In the genomic region with DNA sequence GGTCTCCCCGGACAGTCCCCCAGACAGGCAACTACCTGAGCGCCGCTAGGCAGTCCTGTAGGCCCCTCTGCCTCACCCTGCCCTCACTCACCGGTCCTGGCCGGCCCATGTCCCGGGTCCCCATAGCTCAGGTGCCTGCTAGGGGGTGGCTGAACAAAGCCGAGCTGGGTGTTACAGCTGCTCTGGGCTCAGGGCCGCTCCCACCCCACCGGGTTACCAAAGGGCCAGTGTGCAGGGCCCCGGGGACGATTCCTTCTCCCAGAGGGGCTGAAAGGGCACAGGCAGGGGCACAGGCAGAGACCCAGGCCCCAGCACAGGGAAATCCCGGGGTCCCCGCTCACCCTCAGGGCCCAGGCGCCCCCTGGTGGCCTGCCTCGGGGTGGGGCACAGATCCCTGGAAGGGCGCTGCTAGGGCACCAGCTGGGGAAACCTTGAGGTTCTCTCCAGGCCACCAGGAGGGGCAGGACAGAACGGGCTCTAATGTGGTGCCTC, we compare ENCODE assay signal across 7 cellular contexts.
A peak's percentile ranks its signal among the peaks of the same experiment; 100 is the strongest.
DNase-seq lines count a peak whose midpoint lies in the region; ATAC-seq and TF ChIP-seq lines count a peak whose summit lies in the region.

No MANE protein-coding gene starts in this region.

- no CpG with 5 or more reads among the region's 17 CpGs for WGBS in trophoblast cell (ENCODE audit: extremely low coverage, insufficient coverage, insufficient read length)

- no peak overlapping the region for H3K18ac ChIP-seq in trophoblast cell (ENCODE audit: low read length)

- DNase-seq in NCI-H460 (ENCODE audit: extremely low read depth, low read depth) (peak; percentile 20), activated T-cell treated with anti-CD3 and anti-CD28 coated beads for 4 hours (peak; percentile 56), fibroblast of mammary gland (ENCODE audit: low read depth) (peak; percentile 11), trophoblast cell (peak; percentile 7 to 42), vagina (ENCODE audit: extremely low spot score in 2 of 2) (no peak)

- no peak overlapping the region for H2AK5ac ChIP-seq in trophoblast cell (ENCODE audit: low read length)

- no peak overlapping the region for H3K4me2 ChIP-seq in trophoblast cell (ENCODE audit: low read length)

- no peak overlapping the region for H3K23ac ChIP-seq in trophoblast cell (ENCODE audit: low read length)

- H3K14ac ChIP-seq in trophoblast cell (ENCODE audit: low read length), result no peak overlapping the region

- no peaks in the 10 kb centered on the region for H3K27me3 ChIP-seq in trophoblast cell (ENCODE audit: insufficient read depth, low read length)
- H3K27me3 ChIP-seq in vagina, result no peaks in the 10 kb centered on the region

- TF ChIP-seq POLR2A in vagina (IDR thresholded peaks at IDR 0.05), result no peak

- H4K91ac ChIP-seq in trophoblast cell (ENCODE audit: low read depth, low read length), result no peak overlapping the region

- H4K12ac ChIP-seq in trophoblast cell (ENCODE audit: low read depth, low read length), result no peak overlapping the region

- no peaks in the 10 kb centered on the region for H3K79me1 ChIP-seq in trophoblast cell (ENCODE audit: low read length)

- H2AFZ ChIP-seq in trophoblast cell (ENCODE audit: insufficient read depth, low read length, poor library complexity), result no peak overlapping the region

- no peak for ATAC-seq in HG03280 (IDR thresholded peaks at IDR 0.05; ENCODE audit: unreplicated experiment)

- no peaks in the 10 kb centered on the region for H3K79me2 ChIP-seq in trophoblast cell (ENCODE audit: control insufficient read depth, insufficient read depth, low read length, poor library complexity)

- H3K36me3 ChIP-seq in trophoblast cell (ENCODE audit: control insufficient read depth in 1 of 2, insufficient read depth in 2 of 2, low read length in 2 of 2) (no peaks in the 10 kb centered on the region), vagina (no peaks in the 10 kb centered on the region)

- TF ChIP-seq CTCF in GM12874 (IDR thresholded peaks at IDR 0.05; ENCODE audit: insufficient read depth, low read depth, low read length) (peak; percentile 83), fibroblast of mammary gland (conservative IDR thresholded peaks at IDR 0.05; ENCODE audit: control insufficient read depth, insufficient read depth, low read depth, low read length) (peak; percentile 63), vagina (IDR thresholded peaks at IDR 0.05) (peak; percentile 65 to 84 (median 83))

- H3K4me3 ChIP-seq in fibroblast of mammary gland (ENCODE audit: control insufficient read depth, low read depth, low read length) (no peak overlapping the region), trophoblast cell (ENCODE audit: low read depth, low read length) (no peak overlapping the region), vagina (no peak overlapping the region)

- H2BK12ac ChIP-seq in trophoblast cell (ENCODE audit: low read length), result no peak overlapping the region

- intact Hi-C loops in vagina (cut with DNase I), result no loop called here

- no peak overlapping the region for H4K8ac ChIP-seq in trophoblast cell (ENCODE audit: low read depth, low read length)

- H2BK5ac ChIP-seq in trophoblast cell (ENCODE audit: low read depth, low read length, poor library complexity), result no peak overlapping the region

- peaks cover 3% of the 10 kb centered on the region for H3K9me3 ChIP-seq in trophoblast cell (ENCODE audit: insufficient read depth, low read depth, low read length)
- H3K9me3 ChIP-seq in vagina, result no peaks in the 10 kb centered on the region

- no peak overlapping the region for H3K4ac ChIP-seq in trophoblast cell (ENCODE audit: low read depth, low read length)

- no peak overlapping the region for H3K9ac ChIP-seq in trophoblast cell (ENCODE audit: low read length)

- H2BK120ac ChIP-seq in trophoblast cell (ENCODE audit: insufficient read depth, low read length, poor library complexity), result no peak overlapping the region

- H3K4me1 ChIP-seq in trophoblast cell (ENCODE audit: control insufficient read depth in 1 of 2, insufficient read depth in 2 of 2, low read length in 2 of 2) (no peaks in the 10 kb centered on the region), vagina (no peaks in the 10 kb centered on the region)

- no peak overlapping the region for H3K27ac ChIP-seq in trophoblast cell (ENCODE audit: low read depth, low read length)
- no peak overlapping the region for H3K27ac ChIP-seq in vagina

Comparison
In these comparisons a context has a peak if more than half of its experiments do, and no peak if none do; other contexts are left out.
1. DNase-seq: peak in NCI-H460 (single experiment), activated T-cell treated with anti-CD3 and anti-CD28 coated beads for 4 hours (single experiment), fibroblast of mammary gland (single experiment) and trophoblast cell (2 of 2); none in vagina (0 of 2).
2. Peak in every context shown above with its lines, with median percentiles within 50 percentile points of each other: CTCF ChIP-seq.